In the genomic region with DNA sequence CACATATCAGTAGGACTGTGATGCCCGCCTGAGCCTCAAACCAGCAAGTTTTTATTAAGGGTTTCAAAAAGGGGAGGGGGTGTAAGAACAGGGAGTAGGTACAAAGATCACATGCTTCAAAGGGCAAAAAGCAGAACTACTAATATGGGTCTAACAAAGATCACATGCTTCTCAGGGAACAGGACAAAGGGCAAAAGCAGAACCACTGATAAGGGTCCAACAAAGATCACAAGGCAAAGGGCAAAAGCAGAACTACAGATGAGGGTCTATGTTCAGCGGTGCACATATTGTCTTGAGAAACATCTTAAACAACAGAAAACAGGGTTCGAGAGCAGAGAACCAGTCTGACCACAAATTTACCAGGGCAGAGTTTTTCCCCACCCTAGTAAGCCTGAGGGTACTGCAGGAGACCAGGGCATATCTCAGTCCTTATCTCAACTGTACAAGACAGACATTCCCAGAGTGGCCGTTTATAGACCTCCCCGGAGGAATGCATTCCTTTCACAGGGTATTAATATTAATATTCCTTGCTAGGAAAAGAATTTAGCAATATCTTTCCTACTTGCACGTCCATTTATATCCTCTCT, we compare ENCODE assay signal across 2 cellular contexts. TPM values are rescaled to one million over a fixed set of nuclear protein-coding genes. Genes with fewer than 3 reads are reported as not detected.
"Had no signal": no experiment of that assay in that cellular context is flagged by ENCODE, and none has a peak within 500 bp of the region (broad histone marks: within the 10 kb centered on the region; RNA-seq: fewer than 3 reads in every experiment).

No MANE protein-coding gene starts in this region.

RNA-seq across cellular contexts. Expression of gene CYP17A1, which starts 7.1 kb away (rescaled TPM):
- total RNA-seq: G401 had no signal
- polyA plus RNA-seq: GM12878 had no signal
